In the genomic region with DNA sequence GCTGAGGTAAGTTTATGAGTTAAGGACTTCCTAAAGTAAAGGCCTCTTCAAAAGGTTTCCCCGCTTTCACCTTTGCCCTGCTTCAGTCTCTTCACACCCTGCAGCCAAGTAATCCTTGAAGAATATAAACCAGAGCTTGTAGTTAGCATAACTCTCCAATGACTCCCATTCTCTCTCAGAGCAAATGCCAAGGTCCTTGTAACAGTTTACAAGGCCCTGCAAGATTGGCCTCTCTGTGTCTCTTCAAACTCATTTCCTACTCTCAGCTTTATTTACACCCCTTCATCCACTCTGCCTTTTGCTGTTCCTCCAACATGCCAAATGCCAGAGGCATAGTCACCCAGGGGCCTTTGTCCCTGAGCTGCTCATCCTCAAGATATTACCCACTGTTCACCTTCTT, we compare ENCODE assay signal across 13 cellular contexts.
A peak's percentile ranks its signal among the peaks of the same experiment; 100 is the strongest.
DNase-seq lines count a peak whose midpoint lies in the region; ATAC-seq and TF ChIP-seq lines count a peak whose summit lies in the region.
"Had no signal": no experiment of that assay in that cellular context is flagged by ENCODE, and none has a peak within 500 bp of the region (broad histone marks: within the 10 kb centered on the region; RNA-seq: fewer than 3 reads in every experiment).

No MANE protein-coding gene starts in this region.

- peak overlapping the region; percentile 5; the same call in 1 of the 2 replicates for H3K27ac ChIP-seq in HUES6 (ENCODE audit: low read depth, low read length)
- peak overlapping the region; percentile 46 for H3K27ac ChIP-seq in colonic mucosa
- H3K27ac ChIP-seq in mesenchymal stem cell (ENCODE audit: low read length, poor library complexity, severe bottlenecking), result no peak overlapping the region

- WGBS in mesenchymal stem cell, result 23% methylated on average over 1 of the region's 1 CpG

- H4K8ac ChIP-seq in mesenchymal stem cell (ENCODE audit: low read length), result peak overlapping the region; percentile 42

- no peak for TF ChIP-seq POLR2A in GM18505 (IDR thresholded peaks at IDR 0.05; ENCODE audit: borderline replicate concordance, extremely low read depth, insufficient read depth, insufficient read length)

- no peaks in the 10 kb centered on the region for H3K36me3 ChIP-seq in HUES6 (ENCODE audit: control insufficient read depth, insufficient read depth, low read length)
- H3K36me3 ChIP-seq in colonic mucosa, result no peaks in the 10 kb centered on the region
- no peaks in the 10 kb centered on the region for H3K36me3 ChIP-seq in mesenchymal stem cell (ENCODE audit: control insufficient read depth in 1 of 2, insufficient read depth in 2 of 2, low read depth in 1 of 2, low read length in 2 of 2)

- no peak overlapping the region for H2AK5ac ChIP-seq in mesenchymal stem cell (ENCODE audit: low read length, severe bottlenecking)

- H3K4me3 ChIP-seq in HUES6 (ENCODE audit: low read depth, low read length) (no peak overlapping the region), colonic mucosa (no peak overlapping the region), mesenchymal stem cell (ENCODE audit: insufficient read depth in 1 of 2, low read depth in 1 of 2, low read length in 2 of 2) (no peak overlapping the region)

- no peak overlapping the region for H3K23ac ChIP-seq in mesenchymal stem cell (ENCODE audit: low read length in 2 of 2)

- H3K27me3 ChIP-seq in HUES6 (ENCODE audit: control insufficient read depth, insufficient read depth, low read length) (no peaks in the 10 kb centered on the region), colonic mucosa (no peaks in the 10 kb centered on the region), mesenchymal stem cell (ENCODE audit: control insufficient read depth in 1 of 2, insufficient read depth in 1 of 2, low read length in 2 of 2) (no peaks in the 10 kb centered on the region)

- no peak overlapping the region for H2BK12ac ChIP-seq in mesenchymal stem cell (ENCODE audit: low read length in 2 of 2)

- no peak overlapping the region for H2BK120ac ChIP-seq in mesenchymal stem cell (ENCODE audit: low read depth, low read length)

- H2AFZ ChIP-seq in mesenchymal stem cell (ENCODE audit: low read depth, low read length), result no peak overlapping the region

- intact Hi-C loops in colonic mucosa (cut with DNase I), result no loop called here

- H3K18ac ChIP-seq in mesenchymal stem cell (ENCODE audit: low read depth in 1 of 2, low read length in 2 of 2), result no peak overlapping the region

- TF ChIP-seq CTCF in colonic mucosa (IDR thresholded peaks at IDR 0.05), result no peak

- H3K4me1 ChIP-seq in HUES6 (ENCODE audit: control insufficient read depth, insufficient read depth, low read length) (peaks cover 29% of the 10 kb centered on the region), colonic mucosa (no peaks in the 10 kb centered on the region), mesenchymal stem cell (ENCODE audit: control insufficient read depth, insufficient read depth, low read depth, low read length) (peaks cover 4% of the 10 kb centered on the region)

- H3K9me3 ChIP-seq in HUES6 (ENCODE audit: control insufficient read depth, insufficient read depth, low read depth, low read length), result no peaks in the 10 kb centered on the region
- no peaks in the 10 kb centered on the region for H3K9me3 ChIP-seq in colonic mucosa
- H3K9me3 ChIP-seq in mesenchymal stem cell (ENCODE audit: control insufficient read depth, low read length), result no peaks in the 10 kb centered on the region

- peak; percentile 13 for DNase-seq in AG20443 (ENCODE audit: low spot score)
- peak; percentile 42 for DNase-seq in colonic mucosa
- peak; percentile 78 for DNase-seq in mesenchymal stem cell
- no peak for DNase-seq in A172 (ENCODE audit: low spot score)
- DNase-seq in GOT3 (lab: John Stamatoyannopoulos, UW), result no peak
- DNase-seq: activated CD8-positive, alpha-beta memory T cell treated with anti-CD3 and anti-CD28 coated beads, Interleukin-2, amount 50 U/mL, for 4 hours; activated naive CD4-positive, alpha-beta T cell treated with anti-CD3 and anti-CD28 coated beads, Interleukin-2, amount 10 ng/mL, durations not matched to agents 7 days and 5 days; DMS153; NCI-H345; stimulated activated CD4-positive, alpha-beta T cell treated with anti-CD3 and anti-CD28 coated beads, Interleukin-2, amount 100 ng/mL, for 24 hours had no signal

- no peak overlapping the region for H3K9ac ChIP-seq in HUES6 (ENCODE audit: low read length)
- H3K9ac ChIP-seq in colonic mucosa (ENCODE audit: low read depth in 2 of 2, low read length in 2 of 2), result no peak overlapping the region
- H3K9ac ChIP-seq in mesenchymal stem cell (ENCODE audit: low read length), result no peak overlapping the region

- H3K14ac ChIP-seq in mesenchymal stem cell (ENCODE audit: low read length in 2 of 2), result no peak overlapping the region

- H3K4me2 ChIP-seq in mesenchymal stem cell (ENCODE audit: low read length, poor library complexity, severe bottlenecking), result no peak overlapping the region

- H2BK15ac ChIP-seq in mesenchymal stem cell (ENCODE audit: low read depth, poor library complexity, severe bottlenecking), result no peak overlapping the region

- no peak overlapping the region for H2BK5ac ChIP-seq in mesenchymal stem cell (ENCODE audit: low read depth, low read length, poor library complexity, severe bottlenecking)

- no peak overlapping the region for H4K91ac ChIP-seq in mesenchymal stem cell (ENCODE audit: low read length)

- no peaks in the 10 kb centered on the region for H3K79me1 ChIP-seq in mesenchymal stem cell (replicated peaks; ENCODE audit: low read length, poor library complexity, severe bottlenecking)

- H3K4ac ChIP-seq in mesenchymal stem cell (ENCODE audit: low read depth in 1 of 2, low read length in 2 of 2), result no peak overlapping the region

- ATAC-seq in GM21576 (IDR thresholded peaks at IDR 0.05; ENCODE audit: unreplicated experiment), result no peak
- ATAC-seq in GM18505 (IDR thresholded peaks at IDR 0.05; ENCODE audit: unreplicated experiment), result no peak

Comparison
In these comparisons a context has a peak if more than half of its experiments do, and no peak if none do; other contexts are left out.
1. DNase-seq: peak in AG20443 (single experiment), colonic mucosa (single experiment) and mesenchymal stem cell (single experiment); none in A172 (single experiment) and GOT3 (single experiment).